12 cellular contexts compared by ENCODE assay signal in the genomic region with DNA sequence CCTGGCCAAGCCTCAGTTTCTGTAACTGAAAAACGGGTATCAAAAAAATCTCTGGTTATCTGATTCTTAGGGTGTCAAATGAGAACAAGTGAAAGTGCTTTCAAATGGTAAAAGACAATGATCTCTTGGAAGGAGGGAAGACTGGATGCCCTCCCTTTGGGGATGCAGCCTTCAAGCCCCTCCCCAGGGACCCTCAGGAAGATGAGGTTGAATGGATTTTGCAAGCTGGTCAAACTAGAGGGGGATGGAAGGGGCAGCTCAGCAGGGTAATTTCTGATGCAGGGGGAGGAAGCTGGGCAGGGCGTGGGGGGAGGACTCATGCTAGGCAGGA. TPM values are rescaled to one million over a fixed set of nuclear protein-coding genes. Genes with fewer than 3 reads are reported as not detected.
DNase-seq lines count a peak whose midpoint lies in the region; ATAC-seq, FAIRE-seq and TF ChIP-seq lines count a peak whose summit lies in the region.
"Had no signal": no experiment of that assay in that cellular context is flagged by ENCODE, and none has a peak within 500 bp of the region (broad histone marks: within the 10 kb centered on the region; RNA-seq: fewer than 3 reads in every experiment).

No MANE protein-coding gene starts in this region.

- WGBS in HepG2 (ENCODE audit: low lambda C conversion rate) = 5% methylated on average over 2 of the region's 2 CpGs
- WGBS in right lobe of liver (ENCODE audit: insufficient coverage, low coverage, low lambda C conversion rate, missing lambda C conversion rate) = 17% methylated on average over 1 of the region's 2 CpGs

- H4K20me1 ChIP-seq in HepG2 (ENCODE audit: insufficient read depth, low read length) (no peaks in the 10 kb centered on the region), endothelial cell of umbilical vein (replicated peaks; ENCODE audit: control insufficient read depth, extremely low read depth, insufficient read depth, low read length) (no peaks in the 10 kb centered on the region)

- TF ChIP-seq POLR2A in HepG2 (IDR thresholded peaks at IDR 0.05; ENCODE audit: insufficient read depth in 1 of 2, low read depth in 2 of 2, low read length in 2 of 2) (no peak), right lobe of liver (IDR thresholded peaks at IDR 0.05) (no peak), endothelial cell of umbilical vein (IDR thresholded peaks at IDR 0.05; ENCODE audit: low read depth, low read length) (no peak), vagina (IDR thresholded peaks at IDR 0.05) (no peak)

- H3K27me3 Mint-ChIP-seq in nephron (ENCODE audit: low read depth) = peaks cover 18% of the 10 kb centered on the region
- peaks cover 10 to 20% (median 10%) of the 10 kb centered on the region in 3 donors for H3K27me3 Mint-ChIP-seq in immature natural killer cell (ENCODE audit: low read depth in 3 of 3)

- H3K9ac ChIP-seq in HepG2 (ENCODE audit: insufficient read depth, low read depth, low read length) (no peak overlapping the region), endothelial cell of umbilical vein (replicated peaks; ENCODE audit: extremely low read depth, insufficient read depth, low read length) (peak overlapping the region; percentile 17)

- no peaks in the 10 kb centered on the region for H3K9me1 ChIP-seq in endothelial cell of umbilical vein (replicated peaks; ENCODE audit: control insufficient read depth, extremely low read depth, insufficient read depth, low read length)

- H3K27ac ChIP-seq in HepG2 (ENCODE audit: extremely low read length, insufficient read depth, low read length) = no peak overlapping the region
- no peak overlapping the region for H3K27ac ChIP-seq in right lobe of liver
- peak overlapping the region; percentile 94 for H3K27ac ChIP-seq in endothelial cell of umbilical vein (ENCODE audit: insufficient read depth, low read depth, low read length)
- H3K27ac ChIP-seq in vagina = peak overlapping the region; percentile 82

- H2AFZ ChIP-seq in HepG2 (ENCODE audit: low read length) = no peak overlapping the region
- H2AFZ ChIP-seq in endothelial cell of umbilical vein (ENCODE audit: low read depth, low read length) = no peak overlapping the region

- peaks cover 58% of the 10 kb centered on the region for H3K4me1 Mint-ChIP-seq in nephron
- peaks cover 6 to 14% of the 10 kb centered on the region in 2 donors for H3K4me1 Mint-ChIP-seq in immature natural killer cell

- intact Hi-C loops in HepG2 (cut with micrococcal nuclease; ENCODE audit: unreplicated experiment) = no loop called here
- intact Hi-C loops in right lobe of liver (cut with DNase I) = no loop called here
- intact Hi-C loops in endothelial cell of umbilical vein (cut with micrococcal nuclease) = loop anchor here (1.0 kb wide), 2 partner anchors 21 to 25 kb away; no protein-coding TSS in a partner anchor
- intact Hi-C loops in vagina (cut with DNase I) = no loop called here

- H3K4me3 Mint-ChIP-seq in nephron (peak overlapping the region; percentile 85 to 87 (median 87)), immature natural killer cell (no peak overlapping the region)
- H3K4me3 Mint-ChIP-seq: naive thymus-derived CD4-positive, alpha-beta T cell had no signal

- no peak overlapping the region for H3K4me3 ChIP-seq in HepG2 (replicated peaks in 1 of 3; ENCODE audit: insufficient read depth in 1 of 3, low read depth in 2 of 3, low read length in 3 of 3)
- no peak overlapping the region for H3K4me3 ChIP-seq in right lobe of liver
- peak overlapping the region in 1 of 3 experiments; percentile 21 for H3K4me3 ChIP-seq in endothelial cell of umbilical vein (replicated peaks in 1 of 3; ENCODE audit: insufficient read depth in 1 of 3, low read depth in 1 of 3, low read length in 3 of 3)
- H3K4me3 ChIP-seq in vagina = no peak overlapping the region

- H3K27me3 ChIP-seq in HepG2 (ENCODE audit: control insufficient read depth in 1 of 2, insufficient read depth in 2 of 2, low read length in 2 of 2) (peaks cover 13 to 71% of the 10 kb centered on the region in 2 experiments; a peak in 4 of 5 replicates), right lobe of liver (no peaks in the 10 kb centered on the region), endothelial cell of umbilical vein (ENCODE audit: control insufficient read depth in 2 of 2, insufficient read depth in 2 of 2, low read length in 2 of 2) (no peaks in the 10 kb centered on the region), vagina (no peaks in the 10 kb centered on the region)

- BruUV-seq in HepG2 (replicated peaks; lab: Mats Ljungman, UMichigan) (no TSS peak), endothelial cell of umbilical vein (replicated peaks; lab: Mats Ljungman, UMichigan) (no TSS peak)

- H3K36me3 ChIP-seq in HepG2 (replicated peaks in 1 of 2; ENCODE audit: control insufficient read depth in 1 of 2, insufficient read depth in 2 of 2, low read length in 2 of 2) (no peaks in the 10 kb centered on the region), right lobe of liver (no peaks in the 10 kb centered on the region), endothelial cell of umbilical vein (ENCODE audit: control insufficient read depth in 2 of 2, extremely low read depth in 1 of 2, insufficient read depth in 2 of 2, low read length in 2 of 2) (no peaks in the 10 kb centered on the region), vagina (no peaks in the 10 kb centered on the region)

- in situ Hi-C loops in HepG2 (cut with HindIII; ENCODE audit: extremely low pct_ligation_motif_present, low pct_unique_long_range_greater_than_20kb) = no loop called here

- no peaks in the 10 kb centered on the region for H3K9me3 ChIP-seq in HepG2 (ENCODE audit: low read length)
- H3K9me3 ChIP-seq in right lobe of liver = no peaks in the 10 kb centered on the region
- no peaks in the 10 kb centered on the region for H3K9me3 ChIP-seq in endothelial cell of umbilical vein (replicated peaks; ENCODE audit: control insufficient read depth, insufficient read depth, low read length)
- no peaks in the 10 kb centered on the region for H3K9me3 ChIP-seq in vagina

- TF ChIP-seq EP300 in HepG2 (IDR thresholded peaks at IDR 0.05; ENCODE audit: low read depth in 2 of 2, low read length in 2 of 2) = no peak
- TF ChIP-seq EP300 in HepG2 (CRISPR knock-in tag; IDR thresholded peaks at IDR 0.05; ENCODE audit: borderline replicate concordance) = no peak

- FAIRE-seq in HepG2 (lab: Jason Lieb, UNC) (no peak), endothelial cell of umbilical vein (lab: Jason Lieb, UNC) (no peak)

- DNase-seq in HepG2 (ENCODE audit: low spot score) = no peak
- no peak for DNase-seq in right lobe of liver
- DNase-seq in endothelial cell of umbilical vein (ENCODE audit: low read depth, low spot score) = no peak
- DNase-seq in vagina (ENCODE audit: extremely low spot score in 2 of 2) = no peak
- no peak for DNase-seq in immature natural killer cell
- no peak for DNase-seq in NOMO-1 treated with dmso at 0.1 percent for 144 hours (lab: John Stamatoyannopoulos, UW; ENCODE audit: unreplicated experiment)
- DNase-seq: activated T-cell treated with anti-CD3 and anti-CD28 coated beads, Interleukin-2, amount 50 U/mL, for 48 hours; head of caudate nucleus; naive thymus-derived CD4-positive, alpha-beta T cell; stimulated activated CD4-positive, alpha-beta T cell treated with anti-CD3 and anti-CD28 coated beads, Interleukin-4, amount 100 ng/mL, for 4 hours had no signal

- CTCF ChIA-PET in HepG2 (lab: Yijun Ruan, JAX; ENCODE audit: low intra/inter-chr PET ratio, low total read pairs) (no interaction called here), endothelial cell of umbilical vein (lab: Charles Lee) (interaction anchor here (0.6 to 3.0 kb wide), 8 partner anchors 11 to 59 kb away, joined by 3 to 20 read pairs (median 13); partner anchors contain the start of gene ARHGAP23)

- H3K36me3 Mint-ChIP-seq in nephron (ENCODE audit: low read depth) (no peaks in the 10 kb centered on the region), immature natural killer cell (no peaks in the 10 kb centered on the region)

- H3K4me1 ChIP-seq in HepG2 (ENCODE audit: insufficient read depth, low read length) = peaks cover 33% of the 10 kb centered on the region
- H3K4me1 ChIP-seq in right lobe of liver = no peaks in the 10 kb centered on the region
- H3K4me1 ChIP-seq in endothelial cell of umbilical vein (ENCODE audit: control insufficient read depth, extremely low read depth, insufficient read depth, low read length) = peaks cover 66% of the 10 kb centered on the region
- H3K4me1 ChIP-seq in vagina = peaks cover 75% of the 10 kb centered on the region

- TF ChIP-seq CTCF in HepG2 (CRISPR knock-in tag; IDR thresholded peaks at IDR 0.05) = no peak
- TF ChIP-seq CTCF in right lobe of liver (IDR thresholded peaks at IDR 0.05) = no peak
- no peak for TF ChIP-seq CTCF in endothelial cell of umbilical vein (IDR thresholded peaks at IDR 0.05; ENCODE audit: extremely low read depth in 1 of 2, insufficient read depth in 1 of 2, low read depth in 1 of 2, low read length in 2 of 2)
- TF ChIP-seq CTCF in nephron (IDR thresholded peaks at IDR 0.05; ENCODE audit: unreplicated experiment in 3 of 3) = no peak
- TF ChIP-seq CTCF in vagina (IDR thresholded peaks at IDR 0.05) = no peak

- TF ChIP-seq RAD21 in HepG2 (CRISPR knock-in tag; IDR thresholded peaks at IDR 0.05) = no peak

- H3K79me2 ChIP-seq in HepG2 (ENCODE audit: insufficient read depth, low read length) (no peaks in the 10 kb centered on the region), endothelial cell of umbilical vein (ENCODE audit: control insufficient read depth, insufficient read depth, low read length) (peaks cover 75% of the 10 kb centered on the region)

- peak overlapping the region; percentile 89 to 95 (median 94) for H3K27ac Mint-ChIP-seq in nephron
- no peak overlapping the region for H3K27ac Mint-ChIP-seq in immature natural killer cell

- ATAC-seq in HepG2 (no peak), right lobe of liver (no peak), HG03469 (IDR thresholded peaks at IDR 0.05; ENCODE audit: unreplicated experiment) (no peak)
- ATAC-seq: naive thymus-derived CD4-positive, alpha-beta T cell had no signal

- H3K9me3 Mint-ChIP-seq in nephron (no peaks in the 10 kb centered on the region), immature natural killer cell (no peaks in the 10 kb centered on the region)

- dilution Hi-C loops in endothelial cell of umbilical vein (cut with MboI; ENCODE audit: extremely low pct_ligation_motif_present, low sequenced_read_pairs) = no loop called here

- H3K4me2 ChIP-seq in HepG2 (ENCODE audit: low read depth, low read length) (0 out of 2 replicates have a peak overlapping the region, but pooled peaks have one; percentile 15), endothelial cell of umbilical vein (ENCODE audit: insufficient read depth, low read length) (peak overlapping the region; percentile 68)

- POLR2A ChIA-PET in HepG2 (lab: Yijun Ruan, JAX) (no interaction called here), endothelial cell of umbilical vein (lab: Charles Lee) (interaction anchor here (0.7 to 1.4 kb wide), 2 partner anchors 14 to 15 kb away, joined by 3 read pairs; no protein-coding TSS in a partner anchor)

RNA-seq across cellular contexts. Expression of gene ARHGAP23, which starts 22.4 kb away (rescaled TPM):
- total RNA-seq in HepG2 (2016; rRNA removed; fragmentation: Illumina TruSeq; extraction: Trizol) (not detected in 2 replicates), right lobe of liver (1 to 10 TPM; 1.4 to 9.5 (median 3.8) TPM), endothelial cell of umbilical vein (152 and 190 TPM in 2 replicates), vagina (70.2 TPM)
- not detected in 2 replicates for total RNA-seq in HepG2 (2016; cell fraction: cytosol; rRNA removed; fragmentation: Illumina TruSeq; extraction: Trizol; ENCODE audit: low read depth)
- total RNA-seq in HepG2 (2016; cell fraction: insoluble cytoplasmic fraction; rRNA removed; fragmentation: Illumina TruSeq; extraction: Trizol) = 0.22 TPM in 1 of 2 replicates, not detected in the other
- not detected in 2 replicates for total RNA-seq in HepG2 (2016; cell fraction: membrane; rRNA removed; fragmentation: Illumina TruSeq; extraction: Trizol)
- total RNA-seq in HepG2 (2016; cell fraction: nucleus; rRNA removed; fragmentation: Illumina TruSeq; extraction: Trizol) = 0.96 TPM in 1 of 2 replicates, not detected in the other
- polyA plus RNA-seq in HepG2 (2011; rRNA removed) (0.03 TPM in 2 replicates), endothelial cell of umbilical vein (22.3 and 25.4 TPM in 2 replicates), immature natural killer cell (not detected)
- polyA plus RNA-seq in HepG2 (2011; cell fraction: cytosol; rRNA removed) = 0.03 and 0.14 TPM in 2 replicates
- 0.28 and 0.32 TPM in 2 replicates for polyA plus RNA-seq in HepG2 (2011; cell fraction: nucleus; rRNA removed)
- polyA plus RNA-seq in HepG2 (2012) = 0.08 and 0.20 TPM in 2 replicates
- 0.18 TPM in 1 of 2 replicates, not detected in the other for polyA plus RNA-seq in HepG2 (2016; cell fraction: cytosol; fragmentation: Illumina TruSeq; extraction: Trizol; ENCODE audit: low read depth)
- 0.04 TPM in 1 of 2 replicates, not detected in the other for polyA plus RNA-seq in HepG2 (2016; cell fraction: insoluble cytoplasmic fraction; fragmentation: Illumina TruSeq; extraction: Trizol; ENCODE audit: low read depth)
- not detected in 2 replicates for polyA plus RNA-seq in HepG2 (2016; cell fraction: membrane; fragmentation: Illumina TruSeq; extraction: Trizol; ENCODE audit: low read depth)
- 0.15 and 0.55 TPM in 2 replicates for polyA plus RNA-seq in HepG2 (2016; cell fraction: nucleus; fragmentation: Illumina TruSeq; extraction: Trizol; ENCODE audit: insufficient read depth, low read depth)
- 41.8 TPM in 1 of 2 replicates, not detected in the other for polyA minus RNA-seq in HepG2 (2011; rRNA and poly(A)+ RNA removed; ENCODE audit: low replicate concordance)
- polyA minus RNA-seq in HepG2 (2011; cell fraction: cytosol; rRNA and poly(A)+ RNA removed) = 0.20 TPM in 1 of 2 replicates, not detected in the other
- polyA minus RNA-seq in HepG2 (2011; cell fraction: nucleus; rRNA and poly(A)+ RNA removed) = 0.39 TPM in 1 of 2 replicates, not detected in the other
- polyA plus RNA-seq in endothelial cell of umbilical vein (2011; cell fraction: cytosol; rRNA removed) = 22.9 and 25.3 TPM in 2 replicates
- 53.1 and 59.2 TPM in 2 replicates for polyA plus RNA-seq in endothelial cell of umbilical vein (2011; cell fraction: nucleus; rRNA removed)
- 49.6 and 59.2 TPM in 2 replicates for polyA plus RNA-seq in endothelial cell of umbilical vein (2012)
- 42.0 and 76.2 TPM in 2 replicates for polyA minus RNA-seq in endothelial cell of umbilical vein
- polyA minus RNA-seq in endothelial cell of umbilical vein (2011; cell fraction: cytosol; rRNA and poly(A)+ RNA removed) = 23.5 TPM
- 63.5 and 75.4 TPM in 2 replicates for polyA minus RNA-seq in endothelial cell of umbilical vein (2011; cell fraction: nucleus; rRNA and poly(A)+ RNA removed)
- polyA plus RNA-seq: naive thymus-derived CD4-positive, alpha-beta T cell had no signal

Comparison
In these comparisons a context has a peak if more than half of its experiments do, and no peak if none do; other contexts are left out.
1. H3K27ac ChIP-seq: peak in endothelial cell of umbilical vein (single experiment) and vagina (single experiment); none in HepG2 (single experiment) and right lobe of liver (0 of 3).
2. H3K27ac Mint-ChIP-seq: peak in nephron (3 of 3); none in immature natural killer cell (0 of 6).
3. H3K4me3 Mint-ChIP-seq: peak in nephron (3 of 3); none in immature natural killer cell (0 of 5).